Comparison of ENCODE assay signal across 1 cellular context in the genomic region with DNA sequence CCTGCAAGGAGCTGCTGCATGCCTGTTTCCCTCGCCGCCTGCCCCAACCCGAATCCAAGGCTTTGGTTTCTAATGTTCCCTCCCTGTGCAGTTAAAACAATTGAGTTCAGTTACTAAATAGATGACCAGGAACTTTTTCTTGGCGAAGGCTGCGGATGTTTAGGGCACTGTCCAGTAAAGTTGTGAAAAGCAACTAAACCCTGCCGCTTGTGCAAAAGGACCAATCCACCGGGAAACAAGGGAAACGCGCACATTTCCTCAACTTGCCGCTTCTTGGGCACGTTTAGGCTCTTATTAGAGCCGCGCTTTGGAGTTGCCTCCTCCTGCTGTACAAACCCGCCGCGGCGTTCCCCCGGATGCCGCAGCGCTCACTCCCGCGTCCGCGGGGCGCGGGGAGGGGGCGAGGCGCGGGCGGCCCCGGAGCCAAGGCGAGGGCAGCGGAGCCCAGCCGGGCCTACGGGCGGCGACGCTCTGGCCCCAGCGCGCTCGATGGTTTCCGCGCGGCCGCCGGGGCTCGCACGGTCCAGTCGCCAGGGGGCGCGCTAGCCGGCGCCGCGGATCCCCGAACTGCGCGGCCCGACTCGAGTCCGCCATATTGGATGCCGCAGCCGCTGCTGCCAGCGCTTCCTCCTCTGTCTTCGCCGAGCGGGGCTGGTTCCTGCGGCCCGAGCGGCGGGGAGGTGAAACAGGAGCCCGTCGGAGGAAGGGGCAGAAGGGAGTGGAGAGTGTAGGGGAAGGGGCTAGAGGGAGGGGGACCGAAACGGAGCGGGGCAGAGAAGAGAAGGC.
TF ChIP-seq lines count a peak whose summit lies in the region.

Gene SCAF8, plus strand, starts transcription at position 593 of the 786 bp plus-strand sequence. CDS start 485 bp downstream, outside the sequence.

TF ChIP-seq in HepG2, 621 proteins besides CTCF, POLR2A, EP300 and RAD21 (continued from another document and continues in another):
- TF ChIP-seq ARID3A (IDR thresholded peaks at IDR 0.05; ENCODE audit: low read depth, low read length): peak; percentile 26; the same call in 1 of the 2 replicates
- TF ChIP-seq TCF7 (IDR thresholded peaks at IDR 0.05; ENCODE audit: low read depth): no peak; the same call in 1 of the 2 replicates
- TF ChIP-seq ZBTB38 (CRISPR knock-in tag; IDR thresholded peaks at IDR 0.05): peak; percentile 75; the same call in 1 of the 2 replicates
- no peak for TF ChIP-seq MNT (IDR thresholded peaks at IDR 0.05)
- TF ChIP-seq ZNF597 (CRISPR knock-in tag; IDR thresholded peaks at IDR 0.05): no peak
- no peak for TF ChIP-seq ZUFSP (CRISPR knock-in tag; IDR thresholded peaks at IDR 0.05; ENCODE audit: borderline replicate concordance)
- no peak; the same call in 1 of the 2 replicates for TF ChIP-seq ZNF350 (CRISPR knock-in tag; IDR thresholded peaks at IDR 0.05; ENCODE audit: borderline replicate concordance, low read depth)
- TF ChIP-seq MTF1 (CRISPR knock-in tag; IDR thresholded peaks at IDR 0.05): peak; percentile 51; the same call in 1 of the 2 replicates
- TF ChIP-seq ZNF276 (CRISPR knock-in tag; IDR thresholded peaks at IDR 0.05; ENCODE audit: low read depth): no peak
- TF ChIP-seq ZNF839 (CRISPR knock-in tag; IDR thresholded peaks at IDR 0.05; ENCODE audit: borderline replicate concordance): 0 out of 2 replicates have a peak, but pooled peaks have one; percentile 36
- no peak for TF ChIP-seq CHCHD3 (CRISPR knock-in tag; IDR thresholded peaks at IDR 0.05)
- TF ChIP-seq ZMYM3 (CRISPR knock-in tag; IDR thresholded peaks at IDR 0.05): no peak
- TF ChIP-seq KDM6A (CRISPR knock-in tag; IDR thresholded peaks at IDR 0.05; ENCODE audit: low read depth): no peak
- TF ChIP-seq ONECUT2 (CRISPR knock-in tag; IDR thresholded peaks at IDR 0.05): no peak
- no peak for TF ChIP-seq PPARG (CRISPR knock-in tag; conservative IDR thresholded peaks at IDR 0.05)
- 0 out of 2 replicates have a peak, but pooled peaks have one; percentile 55 for TF ChIP-seq ZNF20 (CRISPR knock-in tag; IDR thresholded peaks at IDR 0.05)
- TF ChIP-seq ZKSCAN1 (IDR thresholded peaks at IDR 0.05; ENCODE audit: low read length): no peak
- TF ChIP-seq ZNF496 (CRISPR knock-in tag; IDR thresholded peaks at IDR 0.05; ENCODE audit: insufficient replicate concordance): no peak
- TF ChIP-seq REL (CRISPR knock-in tag; conservative IDR thresholded peaks at IDR 0.05): 0 out of 2 replicates have a peak, but pooled peaks have one; percentile 40
- peak; percentile 23 for TF ChIP-seq SRSF1 (optimal IDR thresholded peaks at IDR 0.05; ENCODE audit: low read depth, low read length)
- TF ChIP-seq, protein P1, sequence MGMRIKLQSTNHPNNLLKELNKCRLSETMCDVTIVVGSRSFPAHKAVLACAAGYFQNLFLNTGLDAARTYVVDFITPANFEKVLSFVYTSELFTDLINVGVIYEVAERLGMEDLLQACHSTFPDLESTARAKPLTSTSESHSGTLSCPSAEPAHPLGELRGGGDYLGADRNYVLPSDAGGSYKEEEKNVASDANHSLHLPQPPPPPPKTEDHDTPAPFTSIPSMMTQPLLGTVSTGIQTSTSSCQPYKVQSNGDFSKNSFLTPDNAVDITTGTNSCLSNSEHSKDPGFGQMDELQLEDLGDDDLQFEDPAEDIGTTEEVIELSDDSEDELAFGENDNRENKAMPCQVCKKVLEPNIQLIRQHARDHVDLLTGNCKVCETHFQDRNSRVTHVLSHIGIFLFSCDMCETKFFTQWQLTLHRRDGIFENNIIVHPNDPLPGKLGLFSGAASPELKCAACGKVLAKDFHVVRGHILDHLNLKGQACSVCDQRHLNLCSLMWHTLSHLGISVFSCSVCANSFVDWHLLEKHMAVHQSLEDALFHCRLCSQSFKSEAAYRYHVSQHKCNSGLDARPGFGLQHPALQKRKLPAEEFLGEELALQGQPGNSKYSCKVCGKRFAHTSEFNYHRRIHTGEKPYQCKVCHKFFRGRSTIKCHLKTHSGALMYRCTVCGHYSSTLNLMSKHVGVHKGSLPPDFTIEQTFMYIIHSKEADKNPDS (CRISPR knock-in tag; IDR thresholded peaks at IDR 0.05): no peak
- TF ChIP-seq CSRNP2 (CRISPR knock-in tag; conservative IDR thresholded peaks at IDR 0.05; ENCODE audit: low read depth): no peak; the same call in 1 of the 2 replicates
- no peak for TF ChIP-seq NFIB (CRISPR knock-in tag; IDR thresholded peaks at IDR 0.05; ENCODE audit: borderline replicate concordance)
- no peak for TF ChIP-seq ZSCAN12 (CRISPR knock-in tag; IDR thresholded peaks at IDR 0.05)
- TF ChIP-seq CENPX (CRISPR knock-in tag; IDR thresholded peaks at IDR 0.05): no peak
- TF ChIP-seq, protein P2, sequence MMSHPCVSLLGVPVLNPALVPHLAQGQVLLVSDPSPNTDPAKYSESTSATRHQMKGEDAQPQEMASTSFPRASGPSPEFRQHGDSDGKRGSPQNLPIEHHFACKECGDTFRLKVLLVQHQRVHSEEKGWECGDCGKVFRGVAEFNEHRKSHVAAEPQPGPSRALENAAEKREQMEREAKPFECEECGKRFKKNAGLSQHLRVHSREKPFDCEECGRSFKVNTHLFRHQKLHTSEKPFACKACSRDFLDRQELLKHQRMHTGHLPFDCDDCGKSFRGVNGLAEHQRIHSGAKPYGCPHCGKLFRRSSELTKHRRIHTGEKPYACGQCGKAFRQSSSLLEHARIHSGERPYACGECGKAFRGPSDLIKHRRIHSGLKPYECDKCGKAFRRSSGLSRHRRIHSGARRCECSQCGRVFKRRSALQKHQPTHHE (CRISPR knock-in tag; IDR thresholded peaks at IDR 0.05; ENCODE audit: borderline replicate concordance): peak; percentile 55; the same call in 1 of the 2 replicates
- no peak for TF ChIP-seq ATF1 (CRISPR knock-in tag; IDR thresholded peaks at IDR 0.05)
- no peak for TF ChIP-seq RARG (CRISPR knock-in tag; IDR thresholded peaks at IDR 0.05; ENCODE audit: low read depth)
- no peak for TF ChIP-seq ZFYVE20 (CRISPR knock-in tag; IDR thresholded peaks at IDR 0.05; ENCODE audit: borderline replicate concordance, low read depth)
- TF ChIP-seq ZNF431 (CRISPR knock-in tag; IDR thresholded peaks at IDR 0.05; ENCODE audit: borderline replicate concordance, low read depth): peak; percentile 84; the same call in 1 of the 2 replicates
- no peak for TF ChIP-seq ZNF644 (CRISPR knock-in tag; IDR thresholded peaks at IDR 0.05; ENCODE audit: low read depth)
- TF ChIP-seq NR2F2 (IDR thresholded peaks at IDR 0.05; ENCODE audit: borderline replicate concordance, low read depth): no peak; the same call in 1 of the 2 replicates
- 0 out of 2 replicates have a peak, but pooled peaks have one; percentile 14 for TF ChIP-seq TBX2 (CRISPR knock-in tag; IDR thresholded peaks at IDR 0.05; ENCODE audit: borderline replicate concordance)
- TF ChIP-seq CENPT (CRISPR knock-in tag; IDR thresholded peaks at IDR 0.05; ENCODE audit: low read depth): no peak
- peak; percentile 93 for TF ChIP-seq ZNF235 (CRISPR knock-in tag; IDR thresholded peaks at IDR 0.05; ENCODE audit: borderline replicate concordance)
- TF ChIP-seq THYN1 (CRISPR knock-in tag; IDR thresholded peaks at IDR 0.05; ENCODE audit: borderline replicate concordance, low read depth): no peak; the same call in 1 of the 2 replicates
- no peak for TF ChIP-seq SP2 (CRISPR knock-in tag; IDR thresholded peaks at IDR 0.05)
- no peak for TF ChIP-seq MLLT10 (CRISPR knock-in tag; IDR thresholded peaks at IDR 0.05)
- peak; percentile 70 for TF ChIP-seq HDAC1 (CRISPR knock-in tag; IDR thresholded peaks at IDR 0.05)
- peak; percentile 65; the same call in 1 of the 2 replicates for TF ChIP-seq KLF15 (CRISPR knock-in tag; IDR thresholded peaks at IDR 0.05; ENCODE audit: borderline replicate concordance)
- no peak; the same call in 1 of the 2 replicates for TF ChIP-seq ZNF451 (CRISPR knock-in tag; IDR thresholded peaks at IDR 0.05)
- no peak for TF ChIP-seq ARNT (IDR thresholded peaks at IDR 0.05)
- no peak for TF ChIP-seq ZBTB42 (CRISPR knock-in tag; IDR thresholded peaks at IDR 0.05)
- TF ChIP-seq ZNF768 (CRISPR knock-in tag; IDR thresholded peaks at IDR 0.05): peak; percentile 59
- no peak for TF ChIP-seq ZNF24 (IDR thresholded peaks at IDR 0.05)
- TF ChIP-seq PCBP1 (IDR thresholded peaks at IDR 0.05; ENCODE audit: borderline replicate concordance, low read depth, low read length): no peak
- no peak for TF ChIP-seq ZNF296 (CRISPR knock-in tag; conservative IDR thresholded peaks at IDR 0.05)
- TF ChIP-seq ZNF484 (CRISPR knock-in tag; IDR thresholded peaks at IDR 0.05; ENCODE audit: borderline replicate concordance, low read depth): no peak
- no peak for TF ChIP-seq PRPF4 (IDR thresholded peaks at IDR 0.05; ENCODE audit: low read depth, low read length, poor library complexity, severe bottlenecking)
- TF ChIP-seq CHD2 (IDR thresholded peaks at IDR 0.05; ENCODE audit: low read depth, low read length): no peak
- TF ChIP-seq RELA (CRISPR knock-in tag; IDR thresholded peaks at IDR 0.05): no peak; the same call in 1 of the 2 replicates
- TF ChIP-seq KLF9 (CRISPR knock-in tag; IDR thresholded peaks at IDR 0.05; ENCODE audit: low read depth): no peak
- TF ChIP-seq KLF6 (CRISPR knock-in tag; IDR thresholded peaks at IDR 0.05): peak; percentile 59
- TF ChIP-seq TCF12 (IDR thresholded peaks at IDR 0.05): no peak
- no peak; the same call in 1 of the 2 replicates for TF ChIP-seq TCF12 (CRISPR knock-in tag; IDR thresholded peaks at IDR 0.05)
- TF ChIP-seq RARA (CRISPR knock-in tag; IDR thresholded peaks at IDR 0.05): peak; percentile 43; the same call in 1 of the 2 replicates
- no peak; the same call in 1 of the 2 replicates for TF ChIP-seq HCFC1 (IDR thresholded peaks at IDR 0.05; ENCODE audit: low read depth, low read length)
- TF ChIP-seq MBNL3 (CRISPR knock-in tag; conservative IDR thresholded peaks at IDR 0.05): no peak
